Comparison of ENCODE assay signal across 8 cellular contexts in the genomic region with DNA sequence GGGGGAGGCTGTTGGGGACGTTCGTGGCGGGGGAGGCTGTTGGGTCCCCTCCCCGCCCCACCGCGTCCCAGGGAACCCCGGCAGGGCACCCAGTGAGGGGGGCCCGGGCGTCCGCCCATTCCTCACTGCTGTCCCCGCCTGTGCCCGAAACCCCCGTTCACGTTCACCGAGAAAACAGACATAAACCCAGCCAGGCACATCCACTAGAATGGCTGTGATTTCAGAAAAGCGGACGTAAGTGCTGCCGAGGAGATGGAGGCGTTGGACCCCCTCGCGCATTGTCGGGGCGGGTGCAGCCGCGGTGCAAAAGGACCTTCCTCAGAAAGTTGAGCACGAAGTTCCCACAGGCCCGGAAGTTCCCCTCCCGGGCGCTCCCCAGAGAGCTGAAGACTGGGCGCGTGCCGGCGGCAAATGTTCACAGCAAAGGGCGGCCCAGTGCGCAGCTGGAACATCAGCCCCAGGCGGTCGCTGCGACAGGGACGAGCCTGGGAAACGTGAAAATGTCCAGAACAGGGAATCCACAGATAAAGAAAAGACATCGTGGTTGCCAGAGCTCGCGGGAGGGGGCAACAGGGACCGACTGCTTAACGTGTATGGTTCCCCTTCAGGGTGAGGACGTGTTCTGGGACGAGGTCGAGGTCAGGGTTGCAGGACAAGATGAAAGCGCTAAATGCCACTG. TPM values are rescaled to one million over a fixed set of nuclear protein-coding genes. Genes with fewer than 3 reads are reported as not detected.
A peak's percentile ranks its signal among the peaks of the same experiment; 100 is the strongest.
DNase-seq lines count a peak whose midpoint lies in the region; ATAC-seq and TF ChIP-seq lines count a peak whose summit lies in the region.

No MANE protein-coding gene starts in this region.

- no peak for DNase-seq in activated T-helper 1 cell treated with anti-CD3 and anti-CD28 coated beads, Interleukin-12 subunit alpha, Interleukin-12 subunit beta, Interleukin-2, Interleukin-4 antibody, amounts not matched to agents 30 ng/mL and 10 ng/mL and 1 ng/mL, durations not matched to agents 14 hours and 24 hours and 36 hours (ENCODE audit: low spot score)
- DNase-seq in left ventricle myocardium inferior: peak; percentile 74
- no peak for DNase-seq in NCI-H1436 treated with DMSO at 0.1 percent for 48 hours (lab: John Stamatoyannopoulos, UW)

- intact Hi-C loops in activated T-helper 1 cell treated with anti-CD3 and anti-CD28 coated beads, Interleukin-12 subunit alpha, Interleukin-12 subunit beta, Interleukin-2, Interleukin-4 antibody, amounts not matched to agents 30 ng/mL and 10 ng/mL and 1 ng/mL, durations not matched to agents 14 hours and 24 hours and 36 hours (cut with micrococcal nuclease): loop anchor here (2.0 kb wide), 3 partner anchors 14 to 72 kb away; no protein-coding TSS in a partner anchor
- intact Hi-C loops in left ventricle myocardium inferior (cut with micrococcal nuclease): no loop called here

- TF ChIP-seq CTCF in C4-2B (conservative IDR thresholded peaks at IDR 0.05) (no peak), HEK293 (tag by site-specific recombination; IDR thresholded peaks at IDR 0.05) (no peak), left ventricle myocardium inferior (IDR thresholded peaks at IDR 0.05; ENCODE audit: borderline replicate concordance) (no peak)

- no peak overlapping the region for H3K4me3 ChIP-seq in HEK293 (ENCODE audit: low read depth, low read length)
- H3K4me3 ChIP-seq in left ventricle myocardium inferior: peak overlapping the region; percentile 64
- peak overlapping the region in 2 of 3 donors; percentile 29 to 54 for H3K4me3 ChIP-seq in skeletal muscle tissue (ENCODE audit: low read length in 3 of 3)

- ATAC-seq in GM21619 (IDR thresholded peaks at IDR 0.05; ENCODE audit: unreplicated experiment) (no peak), GM18511 (IDR thresholded peaks at IDR 0.05; ENCODE audit: unreplicated experiment) (no peak)

- H3K27ac ChIP-seq in C4-2B: peak overlapping the region; percentile 74
- H3K27ac ChIP-seq in HEK293 (ENCODE audit: extremely low read depth, low read depth, low read length): no peak overlapping the region; the same call in 1 of the 2 replicates
- peak overlapping the region; percentile 52 for H3K27ac ChIP-seq in left ventricle myocardium inferior (replicated peaks)
- no peak overlapping the region for H3K27ac ChIP-seq in skeletal muscle tissue (ENCODE audit: low read depth, low read length)

- peak overlapping the region; percentile 65 for H3K4me3 Mint-ChIP-seq in activated T-helper 1 cell treated with anti-CD3 and anti-CD28 coated beads, Interleukin-12 subunit alpha, Interleukin-12 subunit beta, Interleukin-2, Interleukin-4 antibody, amounts not matched to agents 30 ng/mL and 10 ng/mL and 1 ng/mL, durations not matched to agents 14 hours and 24 hours and 36 hours

- CTCF ChIA-PET in HEK293 (lab: Yijun Ruan, JAX): interaction anchor here (0.6 to 2.6 kb wide), 24 partner anchors 9 to 667 kb away, joined by 3 to 26 read pairs (median 4); a partner anchor contains a TSS

- H3K36me3 ChIP-seq in HEK293 (ENCODE audit: control insufficient read depth in 2 of 2, insufficient read depth in 1 of 2, low read length in 2 of 2) (no peaks in the 10 kb centered on the region), left ventricle myocardium inferior (no peaks in the 10 kb centered on the region), skeletal muscle tissue (ENCODE audit: control insufficient read depth in 3 of 3, insufficient read depth in 3 of 3, low read length in 3 of 3) (no peaks in the 10 kb centered on the region)

- peaks cover 40% of the 10 kb centered on the region for H3K27me3 Mint-ChIP-seq in activated T-helper 1 cell treated with anti-CD3 and anti-CD28 coated beads, Interleukin-12 subunit alpha, Interleukin-12 subunit beta, Interleukin-2, Interleukin-4 antibody, amounts not matched to agents 30 ng/mL and 10 ng/mL and 1 ng/mL, durations not matched to agents 14 hours and 24 hours and 36 hours (ENCODE audit: insufficient read depth)

- H3K27me3 ChIP-seq in left ventricle myocardium inferior (ENCODE audit: low read depth): peaks cover 76% of the 10 kb centered on the region
- H3K27me3 ChIP-seq in skeletal muscle tissue (ENCODE audit: control insufficient read depth in 3 of 3, insufficient read depth in 3 of 3, low read length in 3 of 3): peaks cover 23 to 49% (median 30%) of the 10 kb centered on the region in 3 donors

- no peak overlapping the region for H3K27ac Mint-ChIP-seq in activated T-helper 1 cell treated with anti-CD3 and anti-CD28 coated beads, Interleukin-12 subunit alpha, Interleukin-12 subunit beta, Interleukin-2, Interleukin-4 antibody, amounts not matched to agents 30 ng/mL and 10 ng/mL and 1 ng/mL, durations not matched to agents 14 hours and 24 hours and 36 hours

- H3K9me3 Mint-ChIP-seq in activated T-helper 1 cell treated with anti-CD3 and anti-CD28 coated beads, Interleukin-12 subunit alpha, Interleukin-12 subunit beta, Interleukin-2, Interleukin-4 antibody, amounts not matched to agents 30 ng/mL and 10 ng/mL and 1 ng/mL, durations not matched to agents 14 hours and 24 hours and 36 hours: no peaks in the 10 kb centered on the region

- peaks cover 5% of the 10 kb centered on the region for H3K4me1 Mint-ChIP-seq in activated T-helper 1 cell treated with anti-CD3 and anti-CD28 coated beads, Interleukin-12 subunit alpha, Interleukin-12 subunit beta, Interleukin-2, Interleukin-4 antibody, amounts not matched to agents 30 ng/mL and 10 ng/mL and 1 ng/mL, durations not matched to agents 14 hours and 24 hours and 36 hours (ENCODE audit: low read depth)

- H3K9me3 ChIP-seq in HEK293 (ENCODE audit: control insufficient read depth, insufficient read depth, low read depth, low read length) (no peaks in the 10 kb centered on the region), left ventricle myocardium inferior (replicated peaks) (no peaks in the 10 kb centered on the region), skeletal muscle tissue (ENCODE audit: control insufficient read depth in 3 of 3, low read length in 3 of 3) (no peaks in the 10 kb centered on the region)

- H3K4me1 ChIP-seq in HEK293 (ENCODE audit: control insufficient read depth, insufficient read depth, low read length) (peaks cover 5% of the 10 kb centered on the region; the same call in 1 of the 2 replicates), left ventricle myocardium inferior (peaks cover 25% of the 10 kb centered on the region), skeletal muscle tissue (ENCODE audit: control insufficient read depth in 3 of 3, insufficient read depth in 3 of 3, low read length in 3 of 3) (peaks cover 3 to 13% (median 7%) of the 10 kb centered on the region in 3 donors)

- POLR2A ChIA-PET in HEK293 (lab: Yijun Ruan, JAX): interaction anchor here (0.6 to 3.6 kb wide), 5 partner anchors 14 to 40 kb away, joined by 5 to 47 read pairs (median 13); no protein-coding TSS in a partner anchor

- H3K36me3 Mint-ChIP-seq in activated T-helper 1 cell treated with anti-CD3 and anti-CD28 coated beads, Interleukin-12 subunit alpha, Interleukin-12 subunit beta, Interleukin-2, Interleukin-4 antibody, amounts not matched to agents 30 ng/mL and 10 ng/mL and 1 ng/mL, durations not matched to agents 14 hours and 24 hours and 36 hours (ENCODE audit: low read depth): no peaks in the 10 kb centered on the region

- peak overlapping the region in 1 of 3 donors; percentile 33 for H3K9ac ChIP-seq in skeletal muscle tissue (ENCODE audit: low read depth in 1 of 3, low read length in 3 of 3)

TF ChIP-seq in HEK293, 187 proteins besides CTCF, POLR2A, EP300 and RAD21:
- TF ChIP-seq RBAK (tag by site-specific recombination; IDR thresholded peaks at IDR 0.05) (no peak), ZNF335 (tag by site-specific recombination; conservative IDR thresholded peaks at IDR 0.05) (peak; percentile 39; the same call in 1 of the 2 replicates)
TF ChIP-seq in HEK293: peak in this region for 1.

RNA-seq across cellular contexts. Expression of a gene that starts 18.5 kb away (rescaled TPM):
- total RNA-seq in activated T-helper 1 cell treated with anti-CD3 and anti-CD28 coated beads, Interleukin-12 subunit alpha, Interleukin-12 subunit beta, Interleukin-2, Interleukin-4 antibody, amounts not matched to agents 30 ng/mL and 10 ng/mL and 1 ng/mL, durations not matched to agents 14 hours and 24 hours and 36 hours: not detected in 2 replicates
- total RNA-seq in left ventricle myocardium inferior: 2.4 TPM
- 3.7 TPM for total RNA-seq in skeletal muscle tissue

RNA-seq across cellular contexts. Expression of a gene that starts 53.8 kb away (rescaled TPM):
- total RNA-seq in activated T-helper 1 cell treated with anti-CD3 and anti-CD28 coated beads, Interleukin-12 subunit alpha, Interleukin-12 subunit beta, Interleukin-2, Interleukin-4 antibody, amounts not matched to agents 30 ng/mL and 10 ng/mL and 1 ng/mL, durations not matched to agents 14 hours and 24 hours and 36 hours: 180 TPM in 2 replicates
- 40.8 TPM for total RNA-seq in left ventricle myocardium inferior
- total RNA-seq in skeletal muscle tissue: 47.0 TPM

RNA-seq across cellular contexts. Expression of a gene that starts 55.2 kb away (rescaled TPM):
- 47.3 and 49.7 TPM in 2 replicates for total RNA-seq in activated T-helper 1 cell treated with anti-CD3 and anti-CD28 coated beads, Interleukin-12 subunit alpha, Interleukin-12 subunit beta, Interleukin-2, Interleukin-4 antibody, amounts not matched to agents 30 ng/mL and 10 ng/mL and 1 ng/mL, durations not matched to agents 14 hours and 24 hours and 36 hours
- total RNA-seq in left ventricle myocardium inferior (6.4 TPM), skeletal muscle tissue (1.0 TPM)

Comparison
In these comparisons a context has a peak if more than half of its experiments do, and no peak if none do; other contexts are left out.
1. H3K27ac ChIP-seq: peak in C4-2B (single experiment) and left ventricle myocardium inferior (single experiment); none in HEK293 (single experiment) and skeletal muscle tissue (single experiment).